14 cellular contexts compared by ENCODE assay signal in the genomic region with DNA sequence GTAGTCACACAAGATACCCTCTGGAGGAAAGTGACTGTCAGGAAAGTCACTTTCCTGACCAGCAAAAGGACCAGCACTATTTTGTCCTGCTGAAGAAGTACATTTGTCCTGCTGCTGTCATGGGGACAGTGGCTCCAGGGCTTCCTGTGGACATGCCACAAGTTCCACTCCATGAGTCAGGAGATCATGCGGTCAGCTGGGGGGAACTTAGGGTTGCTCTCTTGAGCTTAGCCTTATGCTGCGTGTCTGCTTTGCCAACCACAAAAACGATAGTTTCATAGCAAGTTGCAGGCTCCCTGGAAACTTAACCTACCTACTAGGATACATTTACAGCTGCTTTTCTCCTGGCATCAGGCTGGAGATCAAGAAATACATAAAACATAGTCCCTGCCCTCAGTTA. TPM values are rescaled to one million over a fixed set of nuclear protein-coding genes. Genes with fewer than 3 reads are reported as not detected.
A peak's percentile ranks its signal among the peaks of the same experiment; 100 is the strongest.
DNase-seq lines count a peak whose midpoint lies in the region; ATAC-seq and TF ChIP-seq lines count a peak whose summit lies in the region.
"Had no signal": no experiment of that assay in that cellular context is flagged by ENCODE, and none has a peak within 500 bp of the region (broad histone marks: within the 10 kb centered on the region; RNA-seq: fewer than 3 reads in every experiment).

No MANE protein-coding gene starts in this region.

- H3K9me3 ChIP-seq in heart left ventricle = no peaks in the 10 kb centered on the region
- no peaks in the 10 kb centered on the region for H3K9me3 ChIP-seq in left ventricle myocardium inferior (replicated peaks)
- no peaks in the 10 kb centered on the region for H3K9me3 ChIP-seq in Peyer's patch
- H3K9me3 ChIP-seq in spleen = peaks cover 0 to under 1% (median 0%) of the 10 kb centered on the region in 8 donors
- no peaks in the 10 kb centered on the region for H3K9me3 ChIP-seq in BE2C
- H3K9me3 ChIP-seq: psoas muscle had no signal

- TF ChIP-seq CTCF in heart left ventricle (IDR thresholded peaks at IDR 0.05) (no peak), left ventricle myocardium inferior (IDR thresholded peaks at IDR 0.05; ENCODE audit: borderline replicate concordance) (no peak), Peyer's patch (IDR thresholded peaks at IDR 0.05) (no peak), spleen (IDR thresholded peaks at IDR 0.05 in 8 of 11, conservative IDR thresholded peaks at IDR 0.05 in 3 of 11) (no peak), BE2C (IDR thresholded peaks at IDR 0.05; ENCODE audit: low read depth, low read length) (no peak)

- H3K27ac ChIP-seq in heart left ventricle = peak overlapping the region in 1 of 12 donors; percentile 46
- no peak overlapping the region for H3K27ac ChIP-seq in left ventricle myocardium inferior (replicated peaks)
- H3K27ac ChIP-seq in Peyer's patch = no peak overlapping the region
- no peak overlapping the region for H3K27ac ChIP-seq in spleen
- H3K27ac ChIP-seq: dorsolateral prefrontal cortex, psoas muscle had no signal

- peaks cover 0 to 5% (median 0%) of the 10 kb centered on the region in 9 donors for H3K27me3 ChIP-seq in heart left ventricle
- peaks cover 15% of the 10 kb centered on the region for H3K27me3 ChIP-seq in left ventricle myocardium inferior (ENCODE audit: low read depth)
- no peaks in the 10 kb centered on the region for H3K27me3 ChIP-seq in Peyer's patch
- H3K27me3 ChIP-seq in spleen (replicated peaks in 1 of 7) = no peaks in the 10 kb centered on the region
- no peaks in the 10 kb centered on the region for H3K27me3 ChIP-seq in BE2C

- H3K4me3 ChIP-seq in heart left ventricle = no peak overlapping the region
- no peak overlapping the region for H3K4me3 ChIP-seq in left ventricle myocardium inferior
- H3K4me3 ChIP-seq in Peyer's patch = no peak overlapping the region
- H3K4me3 ChIP-seq in spleen = no peak overlapping the region
- no peak overlapping the region for H3K4me3 ChIP-seq in BE2C (ENCODE audit: low read depth, low read length)
- H3K4me3 ChIP-seq: dorsolateral prefrontal cortex, psoas muscle had no signal

- no peak for TF ChIP-seq POLR2A in heart left ventricle (IDR thresholded peaks at IDR 0.05)
- TF ChIP-seq POLR2A in Peyer's patch (IDR thresholded peaks at IDR 0.05) = no peak
- TF ChIP-seq POLR2A in spleen (IDR thresholded peaks at IDR 0.05) = no peak

- WGBS in heart left ventricle, 4 donors = 80 to 86% (median 82%) methylated on average over 3 of the region's 3 CpGs
- 59 to 90% (median 77%) methylated on average over 3 of the region's 3 CpGs for WGBS in spleen, 5 donors

- H3K4me1 ChIP-seq in heart left ventricle (peaks cover 0 to 14% (median 0%) of the 10 kb centered on the region in 12 donors), left ventricle myocardium inferior (no peaks in the 10 kb centered on the region), Peyer's patch (no peaks in the 10 kb centered on the region), spleen (peaks cover 0 to 10% (median 6%) of the 10 kb centered on the region in 6 donors), BE2C (no peaks in the 10 kb centered on the region)
- H3K4me1 ChIP-seq: psoas muscle had no signal

- H3K36me3 ChIP-seq in heart left ventricle (no peaks in the 10 kb centered on the region), left ventricle myocardium inferior (no peaks in the 10 kb centered on the region), Peyer's patch (no peaks in the 10 kb centered on the region), spleen (no peaks in the 10 kb centered on the region), BE2C (no peaks in the 10 kb centered on the region)

- peak in 2 of 5 donors; percentile 57 to 61 for DNase-seq in heart left ventricle
- no peak for DNase-seq in left ventricle myocardium inferior
- peak in 2 of 3 donors; percentile 58 to 71 for DNase-seq in Peyer's patch
- peak; percentile 4 for DNase-seq in left kidney (ENCODE audit: low read depth, low spot score)
- no peak for DNase-seq in spleen
- no peak for DNase-seq in dedifferentiated amniotic fluid mesenchymal stem cell (ENCODE audit: extremely low spot score)
- no peak for DNase-seq in BE2C
- DNase-seq: mesenchymal stem cell, NCI-H2081 treated with DMSO at 0.1 percent for 48 hours had no signal

- ATAC-seq in heart left ventricle = peak in 3 of 4 donors; percentile 57 to 85 (median 71)
- ATAC-seq in HG03571 (IDR thresholded peaks at IDR 0.05; ENCODE audit: unreplicated experiment) = no peak
- ATAC-seq: psoas muscle had no signal

- intact Hi-C loops in heart left ventricle (cut with DNase I) = no loop called here
- intact Hi-C loops in left ventricle myocardium inferior (cut with micrococcal nuclease) = no loop called here
- intact Hi-C loops in spleen (cut with DNase I; ENCODE audit: low total_unique reads) = no loop called here

RNA-seq across cellular contexts. Expression of a gene that starts 19.8 kb away (rescaled TPM):
- 10 to 100 TPM in 3 of 9 donors, 1 to 10 TPM in 6; 1.3 to 36.1 (median 5.8) TPM for total RNA-seq in heart left ventricle
- polyA plus RNA-seq in heart left ventricle = 1 to 10 TPM; 3.4 to 6.1 TPM
- 3.2 TPM for total RNA-seq in left ventricle myocardium inferior
- 100 to 1,000 TPM in 1 of 4 donors, 10 to 100 TPM in 3; 24.0 to 187 (median 31.6) TPM for total RNA-seq in Peyer's patch
- total RNA-seq in spleen = 100 to 1,000 TPM in 6 of 7 donors, 10 to 100 TPM in 1; 87.2 to 357 (median 168) TPM
- polyA plus RNA-seq in spleen = 100 to 1,000 TPM in 2 of 3 donors, 10 to 100 TPM in 1; 69.3 to 184 (median 119) TPM
- not detected for polyA plus RNA-seq in BE2C (2012; ENCODE audit: insufficient read depth, insufficient read length, low read depth)
- total RNA-seq: G401 had no signal

RNA-seq across cellular contexts. Expression of a gene that starts 38.9 kb away (rescaled TPM):
- under 1 TPM in 2 of 9 donors, not detected in 7; 0.10 to 0.16 TPM for total RNA-seq in heart left ventricle
- polyA plus RNA-seq in heart left ventricle = under 1 TPM in 1 of 2 donors, not detected in 1; 0.04 TPM
- not detected for total RNA-seq in left ventricle myocardium inferior
- not detected for total RNA-seq in Peyer's patch
- 1 to 10 TPM in 1 of 7 donors, under 1 TPM in 5, not detected in 1; 0.13 to 1.2 (median 0.52) TPM for total RNA-seq in spleen
- 1 to 10 TPM in 1 of 3 donors, under 1 TPM in 2; 0.83 to 3.8 (median 0.94) TPM for polyA plus RNA-seq in spleen
- not detected for polyA plus RNA-seq in BE2C (2012; ENCODE audit: insufficient read depth, insufficient read length, low read depth)
- total RNA-seq: G401; psoas muscle; T-helper 2 cell treated with Interferon-gamma antibody and Interleukin-4, amounts not matched to agents 100 ng/mL and 5 ng/mL, for 36 hours had no signal
- polyA plus RNA-seq: psoas muscle had no signal

Comparison
In these comparisons a context has a peak if more than half of its experiments do, and no peak if none do; other contexts are left out.
1. DNase-seq: peak in Peyer's patch (2 of 3) and left kidney (single experiment); none in left ventricle myocardium inferior (single experiment), spleen (single experiment), dedifferentiated amniotic fluid mesenchymal stem cell (single experiment) and BE2C (single experiment).